In the genomic region with DNA sequence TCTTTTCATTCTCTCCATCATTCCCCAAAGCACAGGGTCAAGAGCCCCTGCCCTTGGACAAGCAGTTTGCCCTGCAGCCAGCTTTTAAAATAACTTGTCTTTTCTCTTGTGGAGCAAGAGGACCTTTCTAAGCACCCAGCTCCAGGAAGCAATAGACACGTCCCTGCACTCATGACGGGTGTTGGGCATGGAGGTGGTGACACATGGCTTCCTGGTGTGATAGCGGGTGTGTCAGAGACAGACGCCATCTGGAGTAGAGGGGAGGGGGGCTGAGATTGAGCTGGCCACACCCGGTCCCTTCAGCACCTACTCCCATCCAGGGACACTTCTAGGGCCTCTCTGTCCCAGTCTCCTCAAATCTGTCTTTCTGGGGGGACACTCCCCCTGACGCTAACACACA, we compare ENCODE assay signal across 2 cellular contexts.
TF ChIP-seq lines count a peak whose summit lies in the region.

No MANE protein-coding gene starts in this region.

TF ChIP-seq in H1, 55 proteins besides CTCF, POLR2A, EP300 and RAD21:
- no peak for TF ChIP-seq TAF7 (optimal IDR thresholded peaks at IDR 0.05; ENCODE audit: borderline replicate concordance, low read depth, low read length)
- TF ChIP-seq MAFK (IDR thresholded peaks at IDR 0.05; ENCODE audit: low read depth, low read length), result no peak
- TF ChIP-seq HDAC6 (IDR thresholded peaks at IDR 0.05; ENCODE audit: low read depth, low read length), result no peak
- TF ChIP-seq EGR1 (IDR thresholded peaks at IDR 0.05; ENCODE audit: borderline replicate concordance, low read depth, low read length), result no peak
- TF ChIP-seq YY1 (IDR thresholded peaks at IDR 0.05; ENCODE audit: low read depth, low read length), result no peak
- no peak for TF ChIP-seq KDM5A (IDR thresholded peaks at IDR 0.05; ENCODE audit: low read length)
- no peak for TF ChIP-seq HDAC2 (IDR thresholded peaks at IDR 0.05; ENCODE audit: borderline replicate concordance in 1 of 2, low read depth in 2 of 2, low read length in 2 of 2)
- no peak for TF ChIP-seq GTF2F1 (IDR thresholded peaks at IDR 0.05; ENCODE audit: borderline replicate concordance, low read depth, low read length)
- TF ChIP-seq RFX5 (IDR thresholded peaks at IDR 0.05; ENCODE audit: borderline replicate concordance, low read depth, low read length), result no peak
- TF ChIP-seq USF2 (IDR thresholded peaks at IDR 0.05; ENCODE audit: low read length), result no peak
- TF ChIP-seq CHD2 (IDR thresholded peaks at IDR 0.05; ENCODE audit: low read length), result no peak
- TF ChIP-seq SAP30 (IDR thresholded peaks at IDR 0.05; ENCODE audit: insufficient read depth, insufficient replicate concordance, low read length), result no peak
- no peak for TF ChIP-seq RNF2 (IDR thresholded peaks at IDR 0.05; ENCODE audit: borderline replicate concordance, low read depth, low read length, missing control alignments, poor library complexity, severe bottlenecking)
- no peak for TF ChIP-seq SUZ12 (IDR thresholded peaks at IDR 0.05; ENCODE audit: low read length)

TF ChIP-seq in HepG2, 621 proteins besides CTCF, POLR2A, EP300 and RAD21:
- no peak for TF ChIP-seq ZBTB3 (CRISPR knock-in tag; IDR thresholded peaks at IDR 0.05; ENCODE audit: borderline replicate concordance, low read depth)
